ENCODE assay signal across 10 cellular contexts in genomic region chr2:173886613-173887012, GRCh38.
"Had no signal": no experiment of that assay in that cellular context is flagged by ENCODE, and none has a peak within 500 bp of the region (broad histone marks: within the 10 kb centered on the region; RNA-seq: fewer than 3 reads in every experiment).

No MANE protein-coding gene starts in this region.

- H3K4me1 Mint-ChIP-seq: GM23338, H9 had no signal

- FAIRE-seq: H54 had no signal

- H3K4me2 ChIP-seq: GM23338 had no signal

- H3K27ac Mint-ChIP-seq: GM23338, H9, HFFc6 had no signal

- H2AFZ ChIP-seq: GM23248, GM23338 had no signal

- H3K9ac ChIP-seq: GM23248 had no signal

- H3K4me3 Mint-ChIP-seq: GM23338, H9, HFFc6 had no signal

- DNase-seq: GM23248, GOT3, H7, H9, HCEC 1CT, HFFc6 had no signal

- H3K36me3 ChIP-seq: HAP-1 had no signal

- H3K4me3 ChIP-seq: GM23248, GM23338, HAP-1 had no signal

- H3K27ac ChIP-seq: GM23248 had no signal

- ATAC-seq: GM23338, HCT116 had no signal
